14 cellular contexts compared by ENCODE assay signal in the genomic region with DNA sequence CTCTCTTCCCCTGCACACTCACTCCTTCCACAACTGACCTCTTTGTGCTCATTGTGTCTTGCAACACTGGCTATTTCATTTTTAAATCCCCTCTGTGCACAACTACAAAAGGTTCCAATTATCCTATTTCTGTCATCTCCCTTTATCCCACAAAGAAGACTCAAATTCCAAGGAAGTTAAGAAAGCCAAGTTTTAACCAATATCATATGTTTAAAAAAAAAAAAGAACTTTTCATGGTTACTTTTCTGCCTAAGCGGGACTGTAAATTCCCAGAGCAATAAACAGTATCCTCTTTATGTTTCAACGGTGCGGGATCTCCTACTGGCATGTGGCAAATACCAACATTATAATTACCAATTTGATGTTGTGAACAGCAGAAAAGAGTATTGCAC.
DNase-seq lines count a peak whose midpoint lies in the region; ATAC-seq and TF ChIP-seq lines count a peak whose summit lies in the region.
"Had no signal": no experiment of that assay in that cellular context is flagged by ENCODE, and none has a peak within 500 bp of the region (broad histone marks: within the 10 kb centered on the region; RNA-seq: fewer than 3 reads in every experiment).

No MANE protein-coding gene starts in this region.

- H3K27ac Mint-ChIP-seq in activated naive CD8-positive, alpha-beta T cell = peak overlapping the region; percentile 30
- no peak overlapping the region for H3K27ac Mint-ChIP-seq in activated naive CD8-positive, alpha-beta T cell treated with anti-CD3 and anti-CD28 coated beads, Interleukin-2, amount 50 U/mL, for 24 hours
- H3K27ac Mint-ChIP-seq in activated B cell treated with CpG ODN at 0.5 μM for 24 hours (peak overlapping the region; percentile 90), memory B cell (peak overlapping the region; percentile 96), chondrocyte (ENCODE audit: unreplicated experiment) (no peak overlapping the region)

- intact Hi-C loops in activated B cell treated with CpG ODN at 0.5 μM for 24 hours (cut with micrococcal nuclease) (loop anchor here (5.0 kb wide), 1 partner anchor 1834 kb away; no protein-coding TSS in a partner anchor), aorta (cut with DNase I) (no loop called here)

- H3K9me3 Mint-ChIP-seq in activated naive CD8-positive, alpha-beta T cell (ENCODE audit: low read depth) = no peaks in the 10 kb centered on the region
- H3K9me3 Mint-ChIP-seq in activated naive CD8-positive, alpha-beta T cell treated with anti-CD3 and anti-CD28 coated beads, Interleukin-2, amount 50 U/mL, for 24 hours = no peaks in the 10 kb centered on the region
- H3K9me3 Mint-ChIP-seq in activated B cell treated with CpG ODN at 0.5 μM for 24 hours (no peaks in the 10 kb centered on the region), memory B cell (no peaks in the 10 kb centered on the region), chondrocyte (ENCODE audit: low read depth) (no peaks in the 10 kb centered on the region)

- 53 to 55% methylated on average over 3 of the region's 3 CpGs for WGBS in aorta, 2 donors

- H3K27me3 Mint-ChIP-seq in activated naive CD8-positive, alpha-beta T cell = no peaks in the 10 kb centered on the region
- H3K27me3 Mint-ChIP-seq in activated naive CD8-positive, alpha-beta T cell treated with anti-CD3 and anti-CD28 coated beads, Interleukin-2, amount 50 U/mL, for 24 hours = no peaks in the 10 kb centered on the region
- H3K27me3 Mint-ChIP-seq in activated B cell treated with CpG ODN at 0.5 μM for 24 hours (no peaks in the 10 kb centered on the region), memory B cell (no peaks in the 10 kb centered on the region), chondrocyte (ENCODE audit: low read depth) (no peaks in the 10 kb centered on the region)

- no peaks in the 10 kb centered on the region for H3K9me3 ChIP-seq in aorta (ENCODE audit: control insufficient read depth, low read length)
- H3K9me3 ChIP-seq: esophagus muscularis mucosa, upper lobe of left lung had no signal

- TF ChIP-seq CTCF in activated B cell treated with CpG ODN at 0.5 μM for 24 hours (IDR thresholded peaks at IDR 0.05) (no peak), chondrocyte (IDR thresholded peaks at IDR 0.05) (no peak)

- H3K27ac ChIP-seq in aorta (ENCODE audit: low read depth in 1 of 2, low read length in 2 of 2) = peak overlapping the region in 1 of 2 donors; percentile 3
- H3K27ac ChIP-seq: esophagus muscularis mucosa, RWPE1, upper lobe of left lung had no signal

- H3K36me3 ChIP-seq in aorta (ENCODE audit: control insufficient read depth in 1 of 2, insufficient read depth in 2 of 2, low read length in 1 of 2) = no peaks in the 10 kb centered on the region
- H3K36me3 ChIP-seq: esophagus muscularis mucosa, upper lobe of left lung had no signal

- peaks cover 6 to 14% of the 10 kb centered on the region in 2 donors for H3K4me1 ChIP-seq in aorta (ENCODE audit: control insufficient read depth in 1 of 2, insufficient read depth in 2 of 2, low read length in 2 of 2)

- no peak overlapping the region for H3K4me3 Mint-ChIP-seq in activated naive CD8-positive, alpha-beta T cell
- H3K4me3 Mint-ChIP-seq in activated naive CD8-positive, alpha-beta T cell treated with anti-CD3 and anti-CD28 coated beads, Interleukin-2, amount 50 U/mL, for 24 hours = no peak overlapping the region
- peak overlapping the region; percentile 72 for H3K4me3 Mint-ChIP-seq in activated B cell treated with CpG ODN at 0.5 μM for 24 hours
- H3K4me3 Mint-ChIP-seq in memory B cell = peak overlapping the region; percentile 57
- no peak overlapping the region for H3K4me3 Mint-ChIP-seq in chondrocyte (ENCODE audit: unreplicated experiment)

- H3K27me3 ChIP-seq in aorta (ENCODE audit: control insufficient read depth in 1 of 2, insufficient read depth in 2 of 2, low read length in 1 of 2) = no peaks in the 10 kb centered on the region
- H3K27me3 ChIP-seq: esophagus muscularis mucosa, upper lobe of left lung had no signal

- CTCF ChIA-PET in activated B cell treated with CpG ODN at 0.5 μM for 24 hours (lab: Charles Lee) = interaction anchor here (1.4 kb wide), 1 partner anchor 10 kb away, joined by 4 read pairs; no protein-coding TSS in a partner anchor

- no peak for ATAC-seq in activated naive CD8-positive, alpha-beta T cell treated with anti-CD3 and anti-CD28 coated beads, Interleukin-2, amount 50 U/mL, for 24 hours
- ATAC-seq in activated B cell treated with CpG ODN at 0.5 μM for 24 hours (ENCODE audit: low read depth) (no peak), memory B cell (ENCODE audit: low read depth) (no peak), aorta (ENCODE audit: low FRiP score) (peak; percentile 26), HG03280 (IDR thresholded peaks at IDR 0.05; ENCODE audit: unreplicated experiment) (no peak)

- DNase-seq in activated naive CD8-positive, alpha-beta T cell treated with anti-CD3 and anti-CD28 coated beads, Interleukin-2, amount 50 U/mL, for 24 hours = no peak
- DNase-seq in activated B cell treated with CpG ODN at 0.5 μM for 24 hours (no peak), memory B cell (ENCODE audit: low spot score in 2 of 2) (no peak), aorta (no peak), chondrocyte (ENCODE audit: low spot score) (no peak), SW480 (ENCODE audit: low spot score) (no peak)
- DNase-seq: cerebellar nuclear complex, NCI-H1092, NCI-H524, upper lobe of left lung had no signal

- H3K4me1 Mint-ChIP-seq in activated naive CD8-positive, alpha-beta T cell (ENCODE audit: low read depth) = peaks cover 84% of the 10 kb centered on the region
- peaks cover 79% of the 10 kb centered on the region for H3K4me1 Mint-ChIP-seq in activated naive CD8-positive, alpha-beta T cell treated with anti-CD3 and anti-CD28 coated beads, Interleukin-2, amount 50 U/mL, for 24 hours
- H3K4me1 Mint-ChIP-seq in activated B cell treated with CpG ODN at 0.5 μM for 24 hours (peaks cover 86% of the 10 kb centered on the region), memory B cell (peaks cover 49% of the 10 kb centered on the region), chondrocyte (ENCODE audit: low read depth) (peaks cover 23% of the 10 kb centered on the region)

- POLR2A ChIA-PET in activated B cell treated with CpG ODN at 0.5 μM for 24 hours (lab: Charles Lee) = interaction anchor here (1.1 to 2.4 kb wide), 7 partner anchors 12 to 44 kb away, joined by 3 to 14 read pairs (median 6); no protein-coding TSS in a partner anchor

- peaks cover 10% of the 10 kb centered on the region for H3K36me3 Mint-ChIP-seq in activated naive CD8-positive, alpha-beta T cell
- peaks cover 35% of the 10 kb centered on the region for H3K36me3 Mint-ChIP-seq in activated naive CD8-positive, alpha-beta T cell treated with anti-CD3 and anti-CD28 coated beads, Interleukin-2, amount 50 U/mL, for 24 hours (ENCODE audit: low read depth)
- H3K36me3 Mint-ChIP-seq in activated B cell treated with CpG ODN at 0.5 μM for 24 hours (ENCODE audit: low read depth) (peaks cover 11% of the 10 kb centered on the region), memory B cell (peaks cover 1% of the 10 kb centered on the region), chondrocyte (ENCODE audit: low read depth) (no peaks in the 10 kb centered on the region)

- no peak overlapping the region for H3K4me3 ChIP-seq in aorta (ENCODE audit: low read length in 2 of 2)
- H3K4me3 ChIP-seq: esophagus muscularis mucosa, upper lobe of left lung had no signal

Comparison
In these comparisons a context has a peak if more than half of its experiments do, and no peak if none do; other contexts are left out.
1. H3K27ac Mint-ChIP-seq: peak in activated naive CD8-positive, alpha-beta T cell (single experiment), activated B cell treated with CpG ODN at 0.5 μM for 24 hours (single experiment) and memory B cell (single experiment); none in activated naive CD8-positive, alpha-beta T cell treated with anti-CD3 and anti-CD28 coated beads, Interleukin-2, amount 50 U/mL, for 24 hours (single experiment) and chondrocyte (single experiment).
2. H3K4me3 Mint-ChIP-seq: peak in activated B cell treated with CpG ODN at 0.5 μM for 24 hours (single experiment) and memory B cell (single experiment); none in activated naive CD8-positive, alpha-beta T cell (single experiment), activated naive CD8-positive, alpha-beta T cell treated with anti-CD3 and anti-CD28 coated beads, Interleukin-2, amount 50 U/mL, for 24 hours (single experiment) and chondrocyte (single experiment).